ENCODE assay signal across 16 cellular contexts in genomic region chr1:218030846-218031245, GRCh38.
A peak's percentile ranks its signal among the peaks of the same experiment; 100 is the strongest.
DNase-seq lines count a peak whose midpoint lies in the region; ATAC-seq lines count a peak whose summit lies in the region.
"Had no signal": no experiment of that assay in that cellular context is flagged by ENCODE, and none has a peak within 500 bp of the region (broad histone marks: within the 10 kb centered on the region; RNA-seq: fewer than 3 reads in every experiment).

No MANE protein-coding gene starts in this region.

- H3K4me1 ChIP-seq in adipocyte (ENCODE audit: control insufficient read depth, insufficient read depth, low read length), result peaks cover 7% of the 10 kb centered on the region
- H3K4me1 ChIP-seq: SJSA1 had no signal

- no peak overlapping the region for H3K9ac ChIP-seq in adipocyte (ENCODE audit: low read length)
- H3K9ac ChIP-seq: GM23248 had no signal

- DNase-seq in NCI-H82 (lab: John Stamatoyannopoulos, UW), result peak; percentile 17
- DNase-seq in NCI-H82 treated with DMSO at 0.1 percent for 48 hours (lab: John Stamatoyannopoulos, UW; ENCODE audit: unreplicated experiment), result no peak
- DNase-seq in NCI-H2171 treated with DMSO at 0.1 percent for 48 hours (lab: John Stamatoyannopoulos, UW), result peak; percentile 51
- DNase-seq in adipocyte (ENCODE audit: low read depth), result peak; percentile 2
- no peak for DNase-seq in NCI-H524 treated with DMSO at 0.1 percent for 48 hours (lab: John Stamatoyannopoulos, UW)
- DNase-seq in HPDE6-E6E7 (ENCODE audit: extremely low spot score), result no peak
- DNase-seq: GM23248, H9, KBM-7, MV-4-11, NCI-H1417 treated with DMSO at 0.1 percent for 48 hours, NCI-H187 treated with DMSO at 0.1 percent for 48 hours, PC-9, Right ventricle myocardium superior had no signal

- H3K36me3 ChIP-seq in adipocyte (ENCODE audit: control insufficient read depth, insufficient read depth, low read length, severe bottlenecking), result no peaks in the 10 kb centered on the region
- H3K36me3 ChIP-seq: SJSA1 had no signal

- ATAC-seq in HG03095 (IDR thresholded peaks at IDR 0.05; ENCODE audit: unreplicated experiment), result no peak

- no peak overlapping the region for H3K4me3 ChIP-seq in adipocyte (ENCODE audit: low read length)
- H3K4me3 ChIP-seq: GM23248, PC-9, SJSA1 had no signal

- H3K27me3 ChIP-seq in adipocyte (replicated peaks; ENCODE audit: control insufficient read depth, insufficient read depth, low read length), result no peaks in the 10 kb centered on the region
- H3K27me3 ChIP-seq: SJSA1 had no signal

- H3K9me3 ChIP-seq in adipocyte (ENCODE audit: control insufficient read depth, low read length), result no peaks in the 10 kb centered on the region
- H3K9me3 ChIP-seq: SJSA1 had no signal

Comparison
In these comparisons a context has a peak if more than half of its experiments do, and no peak if none do; other contexts are left out.
1. DNase-seq: peak in NCI-H82 (single experiment), NCI-H2171 treated with DMSO at 0.1 percent for 48 hours (single experiment) and adipocyte (single experiment); none in NCI-H82 treated with DMSO at 0.1 percent for 48 hours (single experiment), NCI-H524 treated with DMSO at 0.1 percent for 48 hours (single experiment) and HPDE6-E6E7 (single experiment).